2 cellular contexts compared by ENCODE assay signal in genomic region chr16:87939562-87940423, GRCh38.
A peak's percentile ranks its signal among the peaks of the same experiment; 100 is the strongest.
TF ChIP-seq lines count a peak whose summit lies in the region.

No MANE protein-coding gene starts in this region.

TF ChIP-seq in K562, 482 proteins besides CTCF, POLR2A, EP300 and RAD21:
- peak; percentile 35 for TF ChIP-seq SP2 (IDR thresholded peaks at IDR 0.05; ENCODE audit: extremely low read depth, low read depth, low read length, poor library complexity, severe bottlenecking)
- peak; percentile 32 for TF ChIP-seq ASH1L (IDR thresholded peaks at IDR 0.05; ENCODE audit: borderline replicate concordance, low read depth, partially characterized antibody)
- TF ChIP-seq NFYB (IDR thresholded peaks at IDR 0.05; ENCODE audit: extremely low read depth, insufficient read length), result peak; percentile 75
- TF ChIP-seq DACH1 (IDR thresholded peaks at IDR 0.05; ENCODE audit: partially characterized antibody), result peak; percentile 90
- TF ChIP-seq KDM1A (IDR thresholded peaks at IDR 0.05), result no peak
- TF ChIP-seq RBM25 (IDR thresholded peaks at IDR 0.05; ENCODE audit: low read depth, low read length, severe bottlenecking), result peak; percentile 70
- TF ChIP-seq, protein P1, sequence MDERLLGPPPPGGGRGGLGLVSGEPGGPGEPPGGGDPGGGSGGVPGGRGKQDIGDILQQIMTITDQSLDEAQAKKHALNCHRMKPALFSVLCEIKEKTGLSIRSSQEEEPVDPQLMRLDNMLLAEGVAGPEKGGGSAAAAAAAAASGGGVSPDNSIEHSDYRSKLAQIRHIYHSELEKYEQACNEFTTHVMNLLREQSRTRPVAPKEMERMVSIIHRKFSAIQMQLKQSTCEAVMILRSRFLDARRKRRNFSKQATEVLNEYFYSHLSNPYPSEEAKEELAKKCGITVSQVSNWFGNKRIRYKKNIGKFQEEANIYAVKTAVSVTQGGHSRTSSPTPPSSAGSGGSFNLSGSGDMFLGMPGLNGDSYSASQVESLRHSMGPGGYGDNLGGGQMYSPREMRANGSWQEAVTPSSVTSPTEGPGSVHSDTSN (CRISPR knock-in tag; IDR thresholded peaks at IDR 0.05; ENCODE audit: low read depth), result no peak
- TF ChIP-seq, protein P1 (tag; conservative IDR thresholded peaks at IDR 0.05; ENCODE audit: low read depth), result peak; percentile 45; the same call in 1 of the 2 replicates
- TF ChIP-seq, protein P2, sequence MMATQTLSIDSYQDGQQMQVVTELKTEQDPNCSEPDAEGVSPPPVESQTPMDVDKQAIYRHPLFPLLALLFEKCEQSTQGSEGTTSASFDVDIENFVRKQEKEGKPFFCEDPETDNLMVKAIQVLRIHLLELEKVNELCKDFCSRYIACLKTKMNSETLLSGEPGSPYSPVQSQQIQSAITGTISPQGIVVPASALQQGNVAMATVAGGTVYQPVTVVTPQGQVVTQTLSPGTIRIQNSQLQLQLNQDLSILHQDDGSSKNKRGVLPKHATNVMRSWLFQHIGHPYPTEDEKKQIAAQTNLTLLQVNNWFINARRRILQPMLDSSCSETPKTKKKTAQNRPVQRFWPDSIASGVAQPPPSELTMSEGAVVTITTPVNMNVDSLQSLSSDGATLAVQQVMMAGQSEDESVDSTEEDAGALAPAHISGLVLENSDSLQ (IDR thresholded peaks at IDR 0.05), result peak; percentile 94
- TF ChIP-seq SUPT5H (IDR thresholded peaks at IDR 0.05), result no peak

TF ChIP-seq in HepG2, 621 proteins besides CTCF, POLR2A, EP300 and RAD21 (continues in another document):
- TF ChIP-seq E2F1 (CRISPR knock-in tag; IDR thresholded peaks at IDR 0.05), result no peak
- TF ChIP-seq ZKSCAN8 (CRISPR knock-in tag; IDR thresholded peaks at IDR 0.05; ENCODE audit: borderline replicate concordance), result no peak
- no peak for TF ChIP-seq TCF12 (IDR thresholded peaks at IDR 0.05)
- TF ChIP-seq TCF12 (CRISPR knock-in tag; IDR thresholded peaks at IDR 0.05), result no peak
- TF ChIP-seq YEATS2 (CRISPR knock-in tag; IDR thresholded peaks at IDR 0.05; ENCODE audit: borderline replicate concordance), result no peak
- TF ChIP-seq TFDP2 (CRISPR knock-in tag; IDR thresholded peaks at IDR 0.05), result no peak
- no peak for TF ChIP-seq NKX3-1 (CRISPR knock-in tag; IDR thresholded peaks at IDR 0.05)
- TF ChIP-seq NFYB (CRISPR knock-in tag; IDR thresholded peaks at IDR 0.05), result peak; percentile 81
- TF ChIP-seq ZNF101 (CRISPR knock-in tag; IDR thresholded peaks at IDR 0.05; ENCODE audit: borderline replicate concordance, low read depth), result no peak
- 0 out of 2 replicates have a peak, but pooled peaks have one; percentile 13 for TF ChIP-seq ZNF772 (CRISPR knock-in tag; IDR thresholded peaks at IDR 0.05)
- TF ChIP-seq ZNF781 (CRISPR knock-in tag; IDR thresholded peaks at IDR 0.05; ENCODE audit: borderline replicate concordance, not compliant biosample characterization), result no peak
- no peak for TF ChIP-seq KLF6 (CRISPR knock-in tag; IDR thresholded peaks at IDR 0.05)
- TF ChIP-seq SP5 (CRISPR knock-in tag; IDR thresholded peaks at IDR 0.05; ENCODE audit: borderline replicate concordance, low read depth), result no peak
- no peak for TF ChIP-seq ZMYM2 (CRISPR knock-in tag; IDR thresholded peaks at IDR 0.05)
- peak; percentile 85 for TF ChIP-seq NFYC (CRISPR knock-in tag; IDR thresholded peaks at IDR 0.05)
- TF ChIP-seq, protein P3, sequence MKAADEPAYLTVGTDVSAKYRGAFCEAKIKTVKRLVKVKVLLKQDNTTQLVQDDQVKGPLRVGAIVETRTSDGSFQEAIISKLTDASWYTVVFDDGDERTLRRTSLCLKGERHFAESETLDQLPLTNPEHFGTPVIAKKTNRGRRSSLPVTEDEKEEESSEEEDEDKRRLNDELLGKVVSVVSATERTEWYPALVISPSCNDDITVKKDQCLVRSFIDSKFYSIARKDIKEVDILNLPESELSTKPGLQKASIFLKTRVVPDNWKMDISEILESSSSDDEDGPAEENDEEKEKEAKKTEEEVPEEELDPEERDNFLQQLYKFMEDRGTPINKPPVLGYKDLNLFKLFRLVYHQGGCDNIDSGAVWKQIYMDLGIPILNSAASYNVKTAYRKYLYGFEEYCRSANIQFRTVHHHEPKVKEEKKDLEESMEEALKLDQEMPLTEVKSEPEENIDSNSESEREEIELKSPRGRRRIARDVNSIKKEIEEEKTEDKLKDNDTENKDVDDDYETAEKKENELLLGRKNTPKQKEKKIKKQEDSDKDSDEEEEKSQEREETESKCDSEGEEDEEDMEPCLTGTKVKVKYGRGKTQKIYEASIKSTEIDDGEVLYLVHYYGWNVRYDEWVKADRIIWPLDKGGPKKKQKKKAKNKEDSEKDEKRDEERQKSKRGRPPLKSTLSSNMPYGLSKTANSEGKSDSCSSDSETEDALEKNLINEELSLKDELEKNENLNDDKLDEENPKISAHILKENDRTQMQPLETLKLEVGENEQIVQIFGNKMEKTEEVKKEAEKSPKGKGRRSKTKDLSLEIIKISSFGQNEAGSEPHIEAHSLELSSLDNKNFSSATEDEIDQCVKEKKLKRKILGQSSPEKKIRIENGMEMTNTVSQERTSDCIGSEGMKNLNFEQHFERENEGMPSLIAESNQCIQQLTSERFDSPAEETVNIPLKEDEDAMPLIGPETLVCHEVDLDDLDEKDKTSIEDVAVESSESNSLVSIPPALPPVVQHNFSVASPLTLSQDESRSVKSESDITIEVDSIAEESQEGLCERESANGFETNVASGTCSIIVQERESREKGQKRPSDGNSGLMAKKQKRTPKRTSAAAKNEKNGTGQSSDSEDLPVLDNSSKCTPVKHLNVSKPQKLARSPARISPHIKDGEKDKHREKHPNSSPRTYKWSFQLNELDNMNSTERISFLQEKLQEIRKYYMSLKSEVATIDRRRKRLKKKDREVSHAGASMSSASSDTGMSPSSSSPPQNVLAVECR (CRISPR knock-in tag; IDR thresholded peaks at IDR 0.05; ENCODE audit: borderline replicate concordance), result no peak
- TF ChIP-seq RFXAP (CRISPR knock-in tag; IDR thresholded peaks at IDR 0.05; ENCODE audit: borderline replicate concordance), result no peak
- TF ChIP-seq ZNF337 (CRISPR knock-in tag; IDR thresholded peaks at IDR 0.05; ENCODE audit: borderline replicate concordance, low read depth), result no peak
- no peak for TF ChIP-seq GATAD1 (CRISPR knock-in tag; IDR thresholded peaks at IDR 0.05)
- TF ChIP-seq, protein P1 (CRISPR knock-in tag; IDR thresholded peaks at IDR 0.05), result peak; percentile 74
- peak; percentile 64 for TF ChIP-seq SP2 (CRISPR knock-in tag; IDR thresholded peaks at IDR 0.05)
- TF ChIP-seq ZNF512B (CRISPR knock-in tag; IDR thresholded peaks at IDR 0.05; ENCODE audit: borderline replicate concordance), result no peak
- TF ChIP-seq IKZF4 (CRISPR knock-in tag; IDR thresholded peaks at IDR 0.05; ENCODE audit: borderline replicate concordance, low read depth, not compliant biosample characterization), result no peak
- TF ChIP-seq ZSCAN20 (CRISPR knock-in tag; IDR thresholded peaks at IDR 0.05; ENCODE audit: borderline replicate concordance), result no peak
- TF ChIP-seq ETV6 (CRISPR knock-in tag; conservative IDR thresholded peaks at IDR 0.05), result no peak
- TF ChIP-seq CCDC6 (CRISPR knock-in tag; IDR thresholded peaks at IDR 0.05), result no peak
- no peak for TF ChIP-seq ZNF629 (CRISPR knock-in tag; conservative IDR thresholded peaks at IDR 0.05)
- TF ChIP-seq ESRRA (CRISPR knock-in tag; IDR thresholded peaks at IDR 0.05; ENCODE audit: low read depth), result no peak
- no peak for TF ChIP-seq SRSF4 (IDR thresholded peaks at IDR 0.05; ENCODE audit: low read depth, low read length, poor library complexity, severe bottlenecking)
- 0 out of 2 replicates have a peak, but pooled peaks have one; percentile 48 for TF ChIP-seq WIZ (CRISPR knock-in tag; IDR thresholded peaks at IDR 0.05)
- TF ChIP-seq, protein P4, sequence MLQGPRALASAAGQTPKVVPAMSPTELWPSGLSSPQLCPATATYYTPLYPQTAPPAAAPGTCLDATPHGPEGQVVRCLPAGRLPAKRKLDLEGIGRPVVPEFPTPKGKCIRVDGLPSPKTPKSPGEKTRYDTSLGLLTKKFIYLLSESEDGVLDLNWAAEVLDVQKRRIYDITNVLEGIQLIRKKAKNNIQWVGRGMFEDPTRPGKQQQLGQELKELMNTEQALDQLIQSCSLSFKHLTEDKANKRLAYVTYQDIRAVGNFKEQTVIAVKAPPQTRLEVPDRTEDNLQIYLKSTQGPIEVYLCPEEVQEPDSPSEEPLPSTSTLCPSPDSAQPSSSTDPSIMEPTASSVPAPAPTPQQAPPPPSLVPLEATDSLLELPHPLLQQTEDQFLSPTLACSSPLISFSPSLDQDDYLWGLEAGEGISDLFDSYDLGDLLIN (CRISPR knock-in tag; IDR thresholded peaks at IDR 0.05; ENCODE audit: borderline replicate concordance), result no peak
- TF ChIP-seq PCBP2 (optimal IDR thresholded peaks at IDR 0.05; ENCODE audit: low read depth, low read length, poor library complexity, severe bottlenecking), result no peak
- TF ChIP-seq ZNF263 (CRISPR knock-in tag; IDR thresholded peaks at IDR 0.05), result no peak
- TF ChIP-seq RBM39 (IDR thresholded peaks at IDR 0.05; ENCODE audit: low read depth, low read length, poor library complexity, severe bottlenecking), result no peak
- TF ChIP-seq ZNF564 (CRISPR knock-in tag; IDR thresholded peaks at IDR 0.05), result peak; percentile 80; the same call in 1 of the 2 replicates
- TF ChIP-seq ZNF549 (CRISPR knock-in tag; IDR thresholded peaks at IDR 0.05), result no peak
- TF ChIP-seq KLF13 (CRISPR knock-in tag; IDR thresholded peaks at IDR 0.05), result no peak
